30 cellular contexts compared by ENCODE assay signal in the genomic region with DNA sequence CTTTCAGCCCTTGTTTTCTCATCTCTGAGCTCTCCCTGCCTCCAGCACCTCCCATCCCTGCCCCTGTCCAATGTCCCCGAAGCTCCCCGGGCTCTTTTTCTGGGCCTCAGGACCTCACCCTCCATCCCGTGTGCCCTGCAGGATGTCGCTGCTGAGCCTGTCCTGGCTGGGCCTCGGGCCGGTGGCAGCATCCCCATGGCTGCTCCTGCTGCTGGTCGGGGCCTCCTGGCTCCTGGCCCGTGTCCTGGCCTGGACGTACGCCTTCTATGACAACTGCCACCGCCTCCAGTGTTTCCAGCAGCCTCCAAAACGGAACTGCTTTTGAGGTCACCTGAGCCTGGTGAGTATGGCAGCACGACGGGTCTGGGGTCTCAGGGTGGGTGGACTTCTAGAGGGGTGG. TPM values are rescaled to one million over a fixed set of nuclear protein-coding genes. Genes with fewer than 3 reads are reported as not detected.
"Had no signal": no experiment of that assay in that cellular context is flagged by ENCODE, and none has a peak within 500 bp of the region (broad histone marks: within the 10 kb centered on the region; RNA-seq: fewer than 3 reads in every experiment).

No MANE protein-coding gene starts in this region.

- H3K4me3 ChIP-seq: esophagus muscularis mucosa, heart left ventricle, transverse colon had no signal

- ATAC-seq: activated naive CD4-positive, alpha-beta T cell treated with anti-CD3 and anti-CD28 coated beads, Interleukin-2, amount 50 U/mL, for 72 hours; foreskin keratinocyte; naive thymus-derived CD8-positive, alpha-beta T cell; T-helper 17 cell had no signal

- H3K9ac ChIP-seq: parathyroid adenoma had no signal

- H3K36me3 ChIP-seq: esophagus muscularis mucosa, heart left ventricle, transverse colon had no signal

- H3K27ac Mint-ChIP-seq: activated CD4-positive, alpha-beta memory T cell treated with anti-CD3 and anti-CD28 coated beads, Interleukin-2, amount 10 ng/mL, durations not matched to agents 7 days and 5 days; activated CD4-positive, alpha-beta T cell treated with anti-CD3 and anti-CD28 coated beads, Interleukin-2, amount 10 ng/mL, durations not matched to agents 24 days and 14 days; activated naive CD4-positive, alpha-beta T cell treated with anti-CD3 and anti-CD28 coated beads, Interleukin-2, amount 50 U/mL, for 72 hours; activated T-cell treated with anti-CD3 and anti-CD28 coated beads, Interleukin-2, amount 50 U/mL, for 24 hours; immature natural killer cell; memory B cell; T-helper 17 cell had no signal

- H3K27ac ChIP-seq: esophagus muscularis mucosa, foreskin keratinocyte, heart left ventricle, parathyroid adenoma, transverse colon had no signal

- H3K27me3 ChIP-seq: foreskin keratinocyte, transverse colon had no signal

- H3K36me3 Mint-ChIP-seq: activated naive CD4-positive, alpha-beta T cell treated with anti-CD3 and anti-CD28 coated beads, Interleukin-2, amount 50 U/mL, for 72 hours; immature natural killer cell; naive thymus-derived CD8-positive, alpha-beta T cell had no signal

- DNase-seq: activated CD4-positive, alpha-beta memory T cell treated with anti-CD3 and anti-CD28 coated beads, Interleukin-2, amount 10 ng/mL, durations not matched to agents 7 days and 5 days; activated CD4-positive, alpha-beta T cell treated with anti-CD3 and anti-CD28 coated beads, Interleukin-2, amount 10 ng/mL, durations not matched to agents 24 days and 14 days; activated CD4-positive, CD25-positive, alpha-beta regulatory T cell treated with anti-CD3 and anti-CD28 coated beads, Interleukin-2, amount 50 U/mL, for 72 hours; activated CD8-positive, alpha-beta memory T cell treated with anti-CD3 and anti-CD28 coated beads, Interleukin-2, amount 50 U/mL, for 48 hours; activated T-cell treated with anti-CD3 and anti-CD28 coated beads, Interleukin-2, amount 50 U/mL, for 24 hours; dermis blood vessel endothelial cell; effector CD4-positive, alpha-beta T cell; immature natural killer cell; midbrain; naive thymus-derived CD8-positive, alpha-beta T cell; occipital lobe; stimulated activated CD4-positive, alpha-beta T cell treated with anti-CD3 and anti-CD28 coated beads, Interleukin-2, amount 100 ng/mL, for 48 hours; stimulated activated naive CD4-positive, alpha-beta T cell treated with Interleukin-2 at 50 U/mL for 16 hours; T-helper 17 cell; T1000 had no signal

- H3K4me1 ChIP-seq: foreskin keratinocyte had no signal

- H3K4me3 Mint-ChIP-seq: activated CD4-positive, alpha-beta memory T cell treated with anti-CD3 and anti-CD28 coated beads, Interleukin-2, amount 10 ng/mL, durations not matched to agents 7 days and 5 days; activated CD4-positive, alpha-beta T cell treated with anti-CD3 and anti-CD28 coated beads, Interleukin-2, amount 10 ng/mL, durations not matched to agents 24 days and 14 days; activated T-cell treated with anti-CD3 and anti-CD28 coated beads, Interleukin-2, amount 50 U/mL, for 24 hours; central memory CD8-positive, alpha-beta T cell; immature natural killer cell; memory B cell; naive thymus-derived CD8-positive, alpha-beta T cell; neural crest cell; T-helper 17 cell had no signal

- H3K9me3 Mint-ChIP-seq: activated CD4-positive, alpha-beta memory T cell treated with anti-CD3 and anti-CD28 coated beads, Interleukin-2, amount 10 ng/mL, durations not matched to agents 7 days and 5 days; activated CD4-positive, alpha-beta T cell treated with anti-CD3 and anti-CD28 coated beads, Interleukin-2, amount 10 ng/mL, durations not matched to agents 24 days and 14 days; activated naive CD4-positive, alpha-beta T cell treated with anti-CD3 and anti-CD28 coated beads, Interleukin-2, amount 50 U/mL, for 72 hours; activated T-cell treated with anti-CD3 and anti-CD28 coated beads, Interleukin-2, amount 50 U/mL, for 24 hours; central memory CD8-positive, alpha-beta T cell; immature natural killer cell; memory B cell; naive thymus-derived CD8-positive, alpha-beta T cell; neural crest cell had no signal

- H3K4me1 Mint-ChIP-seq: activated CD4-positive, alpha-beta memory T cell treated with anti-CD3 and anti-CD28 coated beads, Interleukin-2, amount 10 ng/mL, durations not matched to agents 7 days and 5 days; activated CD4-positive, alpha-beta T cell treated with anti-CD3 and anti-CD28 coated beads, Interleukin-2, amount 10 ng/mL, durations not matched to agents 24 days and 14 days; immature natural killer cell; memory B cell; naive thymus-derived CD8-positive, alpha-beta T cell; neural crest cell had no signal

- H3K79me2 ChIP-seq: parathyroid adenoma had no signal

- H3K9me3 ChIP-seq: esophagus muscularis mucosa, heart left ventricle, transverse colon had no signal

RNA-seq across cellular contexts. Expression of a gene that starts 51.1 kb away (rescaled TPM):
- total RNA-seq: activated CD4-positive, alpha-beta memory T cell treated with anti-CD3 and anti-CD28 coated beads, Interleukin-2, amount 10 ng/mL, durations not matched to agents 7 days and 5 days; activated CD4-positive, alpha-beta T cell treated with anti-CD3 and anti-CD28 coated beads, Interleukin-2, amount 10 ng/mL, durations not matched to agents 24 days and 14 days; activated naive CD4-positive, alpha-beta T cell treated with anti-CD3 and anti-CD28 coated beads, Interleukin-2, amount 50 U/mL, for 72 hours; bronchial epithelial cell; dermis blood vessel endothelial cell; esophagus muscularis mucosa; foreskin keratinocyte; heart left ventricle; kidney; liver; naive thymus-derived CD8-positive, alpha-beta T cell; neural crest cell; occipital lobe; right cardiac atrium; T-helper 17 cell; temporal lobe; transverse colon had no signal
- polyA plus RNA-seq: foreskin keratinocyte; heart left ventricle; immature natural killer cell; liver; naive thymus-derived CD8-positive, alpha-beta T cell; right cardiac atrium had no signal

RNA-seq across cellular contexts. Expression of a gene that starts 55.6 kb away (rescaled TPM):
- total RNA-seq: bronchial epithelial cell, dermis blood vessel endothelial cell, esophagus muscularis mucosa, left colon, neural crest cell, occipital lobe, right cardiac atrium, transverse colon had no signal
- polyA plus RNA-seq: heart left ventricle, right cardiac atrium had no signal
